12 cellular contexts compared by ENCODE assay signal in the genomic region with DNA sequence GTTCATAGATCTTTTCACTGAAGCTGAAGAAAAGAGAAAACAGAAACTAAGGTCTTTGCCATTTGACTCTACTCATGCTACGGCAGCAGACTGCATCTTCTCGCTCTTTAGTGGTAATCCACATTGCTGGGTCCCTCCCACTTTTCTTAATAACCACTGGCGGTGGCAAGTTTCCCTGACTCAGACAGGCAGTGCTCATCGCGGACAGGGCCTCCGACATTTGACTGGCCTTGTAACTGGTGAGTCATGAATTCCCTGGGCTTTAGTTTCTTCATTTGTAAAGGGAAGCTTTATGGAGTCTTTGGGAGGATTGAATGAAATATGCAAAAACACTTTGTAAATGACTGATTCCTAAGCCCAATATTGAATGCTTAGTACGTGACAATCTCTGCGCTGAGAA.
DNase-seq lines count a peak whose midpoint lies in the region; ATAC-seq, FAIRE-seq and TF ChIP-seq lines count a peak whose summit lies in the region.
"Had no signal": no experiment of that assay in that cellular context is flagged by ENCODE, and none has a peak within 500 bp of the region (broad histone marks: within the 10 kb centered on the region; RNA-seq: fewer than 3 reads in every experiment).

No MANE protein-coding gene starts in this region.

- no peaks in the 10 kb centered on the region for H3K36me3 Mint-ChIP-seq in activated T-helper 2 cell treated with anti-CD3 and anti-CD28 coated beads, Interferon-gamma antibody, Interleukin-2, Interleukin-4, amounts not matched to agents 10 μg/mL and 5 μg/mL and 100 μg/mL, durations not matched to agents 14 hours and 24 hours and 36 hours (ENCODE audit: low read depth)

- H3K4me3 ChIP-seq in A549, result peak overlapping the region; percentile 30; the same call in 2 of the 3 replicates
- H3K4me3 ChIP-seq: BLaER1 treated with 17β-estradiol and CSF1 and Interleukin-3, amounts not matched to agents 10 nM and 100 nM; coronary artery had no signal

- CTCF ChIA-PET in A549 (lab: Yijun Ruan, JAX), result interaction anchor here (0.8 to 1.3 kb wide), 3 partner anchors 9 to 133 kb away, joined by 3 read pairs; no protein-coding TSS in a partner anchor

- H3K9me3 ChIP-seq in A549, result no peaks in the 10 kb centered on the region
- H3K9me3 ChIP-seq: BLaER1 treated with 17β-estradiol and CSF1 and Interleukin-3, amounts not matched to agents 10 nM and 100 nM had no signal

- no peak for TF ChIP-seq CTCF in A549 (IDR thresholded peaks at IDR 0.05)

- H3K27ac Mint-ChIP-seq in activated T-helper 2 cell treated with anti-CD3 and anti-CD28 coated beads, Interferon-gamma antibody, Interleukin-2, Interleukin-4, amounts not matched to agents 10 μg/mL and 5 μg/mL and 100 μg/mL, durations not matched to agents 14 hours and 24 hours and 36 hours, result no peak overlapping the region
- H3K27ac Mint-ChIP-seq: activated CD4-positive, alpha-beta memory T cell treated with anti-CD3 and anti-CD28 coated beads, Interleukin-2, amount 10 ng/mL, durations not matched to agents 7 days and 5 days had no signal

- FAIRE-seq in A549 (lab: Jason Lieb, UNC), result no peak

- TF ChIP-seq EP300 in A549 (IDR thresholded peaks at IDR 0.05), result 0 out of 5 replicates have a peak, but pooled peaks of 1 of the 2 experiments have one; percentile 19

- POLR2A ChIA-PET in A549 (lab: Yijun Ruan, JAX), result interaction anchor here (1.1 to 1.7 kb wide), 2 partner anchors 11 to 16 kb away, joined by 4 to 6 read pairs; no protein-coding TSS in a partner anchor

- peak; percentile 96 for ATAC-seq in A549

- H3K4me3 Mint-ChIP-seq in activated T-helper 2 cell treated with anti-CD3 and anti-CD28 coated beads, Interferon-gamma antibody, Interleukin-2, Interleukin-4, amounts not matched to agents 10 μg/mL and 5 μg/mL and 100 μg/mL, durations not matched to agents 14 hours and 24 hours and 36 hours (ENCODE audit: low read depth), result no peak overlapping the region
- H3K4me3 Mint-ChIP-seq: activated CD4-positive, alpha-beta memory T cell treated with anti-CD3 and anti-CD28 coated beads, Interleukin-2, amount 10 ng/mL, durations not matched to agents 7 days and 5 days had no signal

- TF ChIP-seq RAD21 in A549 (conservative IDR thresholded peaks at IDR 0.05 in 1 of 2, IDR thresholded peaks at IDR 0.05 in 1 of 2), result 0 out of 5 replicates have a peak, but pooled peaks of 1 of the 2 experiments have one; percentile 21

- H3K4me1 Mint-ChIP-seq in activated T-helper 2 cell treated with anti-CD3 and anti-CD28 coated beads, Interferon-gamma antibody, Interleukin-2, Interleukin-4, amounts not matched to agents 10 μg/mL and 5 μg/mL and 100 μg/mL, durations not matched to agents 14 hours and 24 hours and 36 hours (ENCODE audit: low read depth), result no peaks in the 10 kb centered on the region
- H3K4me1 Mint-ChIP-seq: activated CD4-positive, alpha-beta memory T cell treated with anti-CD3 and anti-CD28 coated beads, Interleukin-2, amount 10 ng/mL, durations not matched to agents 7 days and 5 days had no signal

- peaks cover 52% of the 10 kb centered on the region for H3K4me1 ChIP-seq in A549

- peak overlapping the region; percentile 90 for H3K4me2 ChIP-seq in A549

- H3K27me3 Mint-ChIP-seq in activated T-helper 2 cell treated with anti-CD3 and anti-CD28 coated beads, Interferon-gamma antibody, Interleukin-2, Interleukin-4, amounts not matched to agents 10 μg/mL and 5 μg/mL and 100 μg/mL, durations not matched to agents 14 hours and 24 hours and 36 hours (ENCODE audit: low read depth), result no peaks in the 10 kb centered on the region
- H3K27me3 Mint-ChIP-seq: activated CD4-positive, alpha-beta memory T cell treated with anti-CD3 and anti-CD28 coated beads, Interleukin-2, amount 10 ng/mL, durations not matched to agents 7 days and 5 days had no signal

- H3K9me3 Mint-ChIP-seq in activated T-helper 2 cell treated with anti-CD3 and anti-CD28 coated beads, Interferon-gamma antibody, Interleukin-2, Interleukin-4, amounts not matched to agents 10 μg/mL and 5 μg/mL and 100 μg/mL, durations not matched to agents 14 hours and 24 hours and 36 hours, result no peaks in the 10 kb centered on the region
- H3K9me3 Mint-ChIP-seq: activated CD4-positive, alpha-beta memory T cell treated with anti-CD3 and anti-CD28 coated beads, Interleukin-2, amount 10 ng/mL, durations not matched to agents 7 days and 5 days had no signal

- WGBS in A549 (ENCODE audit: missing lambda C conversion rate), result 7% methylated on average over 8 of the region's 8 CpGs

- H3K27ac ChIP-seq in A549, result peak overlapping the region; percentile 80 to 89
- H3K27ac ChIP-seq: BLaER1 treated with 17β-estradiol and CSF1 and Interleukin-3, amounts not matched to agents 10 nM and 100 nM; coronary artery had no signal

- no peak for TF ChIP-seq POLR2A in A549 (IDR thresholded peaks at IDR 0.05; ENCODE audit: low read length)

- peak; percentile 61 to 83 for DNase-seq in A549 (ENCODE audit: low read depth in 1 of 2, low spot score in 1 of 2)
- peak; percentile 97 for DNase-seq in HS-5 (ENCODE audit: low read depth)
- DNase-seq in astrocyte of the hippocampus (ENCODE audit: low read depth, low spot score), result peak; percentile 93
- peak; percentile 57 for DNase-seq in iPS-NIHi7 (ENCODE audit: extremely low spot score)
- DNase-seq in NCI-H1694 (lab: John Stamatoyannopoulos, UW), result no peak
- DNase-seq in activated T-helper 2 cell treated with anti-CD3 and anti-CD28 coated beads, Interferon-gamma antibody, Interleukin-2, Interleukin-4, amounts not matched to agents 10 μg/mL and 5 μg/mL and 100 μg/mL, durations not matched to agents 14 hours and 24 hours and 36 hours (ENCODE audit: low spot score), result no peak
- no peak for DNase-seq in NCI-H2196 (lab: John Stamatoyannopoulos, UW; ENCODE audit: unreplicated experiment)
- no peak for DNase-seq in NCI-H2171 (lab: John Stamatoyannopoulos, UW)
- DNase-seq: activated CD4-positive, alpha-beta memory T cell treated with anti-CD3 and anti-CD28 coated beads, Interleukin-2, amount 10 ng/mL, durations not matched to agents 7 days and 5 days; NCI-H524 treated with DMSO at 0.1 percent for 48 hours had no signal

- intact Hi-C loops in activated T-helper 2 cell treated with anti-CD3 and anti-CD28 coated beads, Interferon-gamma antibody, Interleukin-2, Interleukin-4, amounts not matched to agents 10 μg/mL and 5 μg/mL and 100 μg/mL, durations not matched to agents 14 hours and 24 hours and 36 hours (cut with micrococcal nuclease), result no loop called here

TF ChIP-seq in A549, 52 proteins besides CTCF, POLR2A, EP300 and RAD21 (continues in another document):
- TF ChIP-seq PHF8 (IDR thresholded peaks at IDR 0.05; ENCODE audit: borderline replicate concordance, low read depth), result no peak
- TF ChIP-seq, protein P1, sequence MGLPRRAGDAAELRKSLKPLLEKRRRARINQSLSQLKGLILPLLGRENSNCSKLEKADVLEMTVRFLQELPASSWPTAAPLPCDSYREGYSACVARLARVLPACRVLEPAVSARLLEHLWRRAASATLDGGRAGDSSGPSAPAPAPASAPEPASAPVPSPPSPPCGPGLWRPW (IDR thresholded peaks at IDR 0.05), result no peak
- no peak for TF ChIP-seq NFE2L2 (conservative IDR thresholded peaks at IDR 0.05; ENCODE audit: low read length)
- no peak for TF ChIP-seq POLR2AphosphoS2 (conservative IDR thresholded peaks at IDR 0.05; ENCODE audit: low read length)
- TF ChIP-seq, protein P2, sequence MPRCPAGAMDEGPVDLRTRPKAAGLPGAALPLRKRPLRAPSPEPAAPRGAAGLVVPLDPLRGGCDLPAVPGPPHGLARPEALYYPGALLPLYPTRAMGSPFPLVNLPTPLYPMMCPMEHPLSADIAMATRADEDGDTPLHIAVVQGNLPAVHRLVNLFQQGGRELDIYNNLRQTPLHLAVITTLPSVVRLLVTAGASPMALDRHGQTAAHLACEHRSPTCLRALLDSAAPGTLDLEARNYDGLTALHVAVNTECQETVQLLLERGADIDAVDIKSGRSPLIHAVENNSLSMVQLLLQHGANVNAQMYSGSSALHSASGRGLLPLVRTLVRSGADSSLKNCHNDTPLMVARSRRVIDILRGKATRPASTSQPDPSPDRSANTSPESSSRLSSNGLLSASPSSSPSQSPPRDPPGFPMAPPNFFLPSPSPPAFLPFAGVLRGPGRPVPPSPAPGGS (IDR thresholded peaks at IDR 0.05), result no peak
- TF ChIP-seq, protein P3, sequence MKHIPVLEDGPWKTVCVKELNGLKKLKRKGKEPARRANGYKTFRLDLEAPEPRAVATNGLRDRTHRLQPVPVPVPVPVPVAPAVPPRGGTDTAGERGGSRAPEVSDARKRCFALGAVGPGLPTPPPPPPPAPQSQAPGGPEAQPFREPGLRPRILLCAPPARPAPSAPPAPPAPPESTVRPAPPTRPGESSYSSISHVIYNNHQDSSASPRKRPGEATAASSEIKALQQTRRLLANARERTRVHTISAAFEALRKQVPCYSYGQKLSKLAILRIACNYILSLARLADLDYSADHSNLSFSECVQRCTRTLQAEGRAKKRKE (CRISPR knock-in tag; IDR thresholded peaks at IDR 0.05; ENCODE audit: low read depth), result no peak
- TF ChIP-seq MAFK (IDR thresholded peaks at IDR 0.05; ENCODE audit: partially characterized antibody), result peak; percentile 74
- TF ChIP-seq MAX (IDR thresholded peaks at IDR 0.05), result peak; percentile 27
- no peak for TF ChIP-seq SMC3 (IDR thresholded peaks at IDR 0.05)
- TF ChIP-seq ZNF302 (CRISPR knock-in tag; IDR thresholded peaks at IDR 0.05), result no peak
- TF ChIP-seq CHD2 (IDR thresholded peaks at IDR 0.05; ENCODE audit: low read length, partially characterized antibody), result no peak
- TF ChIP-seq CBX8 (IDR thresholded peaks at IDR 0.05), result no peak
- TF ChIP-seq FOSB (CRISPR knock-in tag; IDR thresholded peaks at IDR 0.05), result no peak
- no peak for TF ChIP-seq ESRRA (IDR thresholded peaks at IDR 0.05; ENCODE audit: borderline replicate concordance, low read length)
- no peak for TF ChIP-seq ZFP36 (IDR thresholded peaks at IDR 0.05; ENCODE audit: borderline replicate concordance, partially characterized antibody)
- TF ChIP-seq GATA3 (IDR thresholded peaks at IDR 0.05; ENCODE audit: borderline replicate concordance), result no peak
- no peak for TF ChIP-seq NR3C1 (IDR thresholded peaks at IDR 0.05)
- TF ChIP-seq ZSCAN20 (CRISPR knock-in tag; IDR thresholded peaks at IDR 0.05), result no peak
- TF ChIP-seq PBX3 (IDR thresholded peaks at IDR 0.05), result no peak

Comparison
In these comparisons a context has a peak if more than half of its experiments do, and no peak if none do; other contexts are left out.
1. DNase-seq: peak in A549 (2 of 2), HS-5 (single experiment), astrocyte of the hippocampus (single experiment) and iPS-NIHi7 (single experiment); none in NCI-H1694 (single experiment), activated T-helper 2 cell treated with anti-CD3 and anti-CD28 coated beads, Interferon-gamma antibody, Interleukin-2, Interleukin-4, amounts not matched to agents 10 μg/mL and 5 μg/mL and 100 μg/mL, durations not matched to agents 14 hours and 24 hours and 36 hours (single experiment), NCI-H2196 (single experiment) and NCI-H2171 (single experiment).